Comparison of ENCODE assay signal across 1 cellular context in genomic region chr1:35887508-35887907, GRCh38.
TF ChIP-seq lines count a peak whose summit lies in the region.

No MANE protein-coding gene starts in this region.

TF ChIP-seq in K562, 482 proteins besides CTCF, POLR2A, EP300 and RAD21 (continued from another document):
- TF ChIP-seq THRB (CRISPR knock-in tag; conservative IDR thresholded peaks at IDR 0.05) (peak; percentile 77), PHB2 (IDR thresholded peaks at IDR 0.05; ENCODE audit: low read depth) (0 out of 2 replicates have a peak, but pooled peaks have one; percentile 20), NCOA4 (IDR thresholded peaks at IDR 0.05; ENCODE audit: partially characterized antibody) (no peak), CC2D1A (IDR thresholded peaks at IDR 0.05) (no peak), ZBTB40 (IDR thresholded peaks at IDR 0.05) (0 out of 2 replicates have a peak, but pooled peaks have one; percentile 8), ZBTB40 (CRISPR knock-in tag; IDR thresholded peaks at IDR 0.05) (no peak), EHMT2 (IDR thresholded peaks at IDR 0.05) (peak; percentile 50), FOSL1 (tag; conservative IDR thresholded peaks at IDR 0.05) (no peak)
- TF ChIP-seq, protein P1, sequence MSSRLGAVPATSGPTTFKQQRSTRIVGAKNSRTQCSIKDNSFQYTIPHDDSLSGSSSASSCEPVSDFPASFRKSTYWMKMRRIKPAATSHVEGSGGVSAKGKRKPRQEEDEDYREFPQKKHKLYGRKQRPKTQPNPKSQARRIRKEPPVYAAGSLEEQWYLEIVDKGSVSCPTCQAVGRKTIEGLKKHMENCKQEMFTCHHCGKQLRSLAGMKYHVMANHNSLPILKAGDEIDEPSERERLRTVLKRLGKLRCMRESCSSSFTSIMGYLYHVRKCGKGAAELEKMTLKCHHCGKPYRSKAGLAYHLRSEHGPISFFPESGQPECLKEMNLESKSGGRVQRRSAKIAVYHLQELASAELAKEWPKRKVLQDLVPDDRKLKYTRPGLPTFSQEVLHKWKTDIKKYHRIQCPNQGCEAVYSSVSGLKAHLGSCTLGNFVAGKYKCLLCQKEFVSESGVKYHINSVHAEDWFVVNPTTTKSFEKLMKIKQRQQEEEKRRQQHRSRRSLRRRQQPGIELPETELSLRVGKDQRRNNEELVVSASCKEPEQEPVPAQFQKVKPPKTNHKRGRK (tag; IDR thresholded peaks at IDR 0.05) = peak; percentile 29; the same call in 1 of the 2 replicates
TF ChIP-seq in K562: peak in this region for 6.
